In the genomic region with DNA sequence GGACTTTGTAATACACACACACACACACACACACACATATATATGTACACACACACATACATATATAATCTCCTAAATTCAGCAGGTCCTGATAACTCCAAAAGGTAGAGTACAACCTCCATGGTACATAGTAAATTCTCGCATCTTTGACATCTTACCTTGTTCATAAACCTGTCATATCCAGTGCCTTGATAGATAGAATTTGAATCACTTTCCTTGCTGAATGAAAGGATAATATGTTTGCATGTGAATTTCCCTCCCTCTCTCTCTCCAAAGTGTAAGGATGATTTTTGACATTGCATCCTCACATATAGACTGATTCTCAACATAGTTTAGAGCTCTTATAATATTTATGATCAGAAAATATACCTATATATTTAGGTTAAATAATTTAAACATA, we compare ENCODE assay signal across 26 cellular contexts.
"Had no signal": no experiment of that assay in that cellular context is flagged by ENCODE, and none has a peak within 500 bp of the region (broad histone marks: within the 10 kb centered on the region; RNA-seq: fewer than 3 reads in every experiment).

No MANE protein-coding gene starts in this region.

- H3K4me1 ChIP-seq: parathyroid adenoma, psoas muscle, sigmoid colon, uterus had no signal

- H3K27me3 ChIP-seq: neutrophil, ovary, right lobe of liver, sigmoid colon, stomach, thyroid gland, tibial nerve, upper lobe of left lung, uterus had no signal

- H3K79me2 ChIP-seq: parathyroid adenoma had no signal

- DNase-seq: naive thymus-derived CD4-positive, alpha-beta T cell; natural killer cell; nucleus accumbens; ovary; posterior cingulate gyrus; psoas muscle; right cardiac atrium; right lobe of liver; sigmoid colon; small intestine; stimulated activated CD4-positive, alpha-beta T cell treated with anti-CD3 and anti-CD28 coated beads, Interleukin-15, amount 100 ng/mL, for 24 hours; stimulated activated CD4-positive, alpha-beta T cell treated with anti-CD3 and anti-CD28 coated beads, Interleukin-2, amount 100 ng/mL, for 24 hours; stimulated activated CD4-positive, alpha-beta T cell treated with anti-CD3 and anti-CD28 coated beads, Interleukin-2, amount 100 ng/mL, for 48 hours; stimulated activated CD4-positive, alpha-beta T cell treated with anti-CD3 and anti-CD28 coated beads, Interleukin-4, amount 100 ng/mL, for 24 hours; stimulated activated naive B cell treated with anti-CD40 and anti-IgM and Interleukin-4, amounts not matched to agents 10 μg/mL and 1 μg/mL and 100 μg/mL, for 72 hours; stimulated activated naive CD4-positive, alpha-beta T cell treated with Interleukin-2 at 50 U/mL for 16 hours; stomach; thyroid gland; trophoblast cell; upper lobe of left lung; uterus had no signal

- H3K9me3 ChIP-seq: neutrophil, ovary, psoas muscle, right lobe of liver, sigmoid colon, stomach, thoracic aorta, thyroid gland, tibial nerve, upper lobe of left lung, uterus had no signal

- H3K27ac ChIP-seq: neutrophil, ovary, parathyroid adenoma, psoas muscle, right lobe of liver, sigmoid colon, stomach, thoracic aorta, thyroid gland, tibial nerve, upper lobe of left lung, uterus had no signal

- H3K36me3 ChIP-seq: neutrophil, ovary, right lobe of liver, sigmoid colon, stomach, thoracic aorta, thyroid gland, tibial nerve, upper lobe of left lung, uterus had no signal

- ATAC-seq: naive thymus-derived CD4-positive, alpha-beta T cell; natural killer cell; psoas muscle; right cardiac atrium; right lobe of liver; stimulated activated effector memory CD8-positive, alpha-beta T cell treated with anti-CD3 and anti-CD28 coated beads, Interleukin-12 subunit alpha, Interleukin-12 subunit beta, amount 100 ng/mL, for 72 hours; stimulated activated naive B cell treated with anti-CD40 and anti-IgM and Interleukin-4, amounts not matched to agents 10 μg/mL and 1 μg/mL and 100 μg/mL, for 72 hours had no signal

- H2AFZ ChIP-seq: parathyroid adenoma had no signal

- H3K4me3 ChIP-seq: ovary, psoas muscle, right lobe of liver, sigmoid colon, stomach, thoracic aorta, thyroid gland, tibial nerve, upper lobe of left lung, uterus had no signal
